ENCODE assay signal across 16 cellular contexts in the genomic region with DNA sequence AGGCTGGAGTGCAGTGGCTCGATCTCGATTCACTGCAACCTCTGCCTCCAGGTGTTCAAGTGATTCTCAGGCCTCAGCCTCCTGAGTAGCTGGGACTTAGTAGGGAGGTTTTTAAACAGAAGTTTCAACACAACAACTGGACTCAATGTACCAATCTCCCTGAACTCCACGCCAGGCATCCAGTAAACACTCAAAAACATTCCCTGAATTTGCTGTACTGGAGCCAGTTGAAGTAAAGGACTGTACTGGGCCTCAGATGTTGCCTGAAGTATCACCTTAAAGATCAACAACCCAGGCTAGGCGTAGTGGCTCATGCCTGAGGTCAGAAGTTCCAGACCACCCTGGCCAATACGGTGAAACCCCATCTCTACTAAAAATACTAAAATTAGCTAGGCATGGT.
"Had no signal": no experiment of that assay in that cellular context is flagged by ENCODE, and none has a peak within 500 bp of the region (broad histone marks: within the 10 kb centered on the region; RNA-seq: fewer than 3 reads in every experiment).

No MANE protein-coding gene starts in this region.

- H3K9me3 Mint-ChIP-seq: activated CD4-positive, alpha-beta memory T cell treated with anti-CD3 and anti-CD28 coated beads for 36 hours; mesothelial cell of epicardium; T-helper 2 cell treated with Interferon-gamma antibody and Interleukin-4, amounts not matched to agents 5 μg/mL and 100 μg/mL, for 36 hours had no signal

- H3K4me3 ChIP-seq: adrenal gland, body of pancreas, dorsolateral prefrontal cortex, sigmoid colon, suprapubic skin had no signal

- H3K27ac ChIP-seq: body of pancreas, dorsolateral prefrontal cortex, suprapubic skin had no signal

- DNase-seq: activated CD4-positive, alpha-beta memory T cell treated with anti-CD3 and anti-CD28 coated beads for 36 hours; activated CD4-positive, CD25-positive, alpha-beta regulatory T cell treated with anti-CD3 and anti-CD28 coated beads, Interleukin-2, amount 50 U/mL, for 72 hours; activated naive CD4-positive, alpha-beta T cell; adrenal gland; body of pancreas; dorsolateral prefrontal cortex; SIG-M5; sigmoid colon; stimulated activated CD4-positive, alpha-beta T cell treated with anti-CD3 and anti-CD28 coated beads, Interleukin-2, amount 100 ng/mL, for 24 hours; stimulated activated naive CD4-positive, alpha-beta T cell treated with Interleukin-2 at 50 U/mL for 16 hours; SW 1271 had no signal

- H3K27me3 ChIP-seq: adrenal gland, body of pancreas, dorsolateral prefrontal cortex, sigmoid colon, suprapubic skin had no signal

- H3K4me3 Mint-ChIP-seq: activated CD4-positive, alpha-beta memory T cell treated with anti-CD3 and anti-CD28 coated beads for 36 hours; mesothelial cell of epicardium; T-helper 2 cell treated with Interferon-gamma antibody and Interleukin-4, amounts not matched to agents 5 μg/mL and 100 μg/mL, for 36 hours had no signal

- H3K9me3 ChIP-seq: adrenal gland, body of pancreas, sigmoid colon, suprapubic skin had no signal

- H3K4me1 Mint-ChIP-seq: mesothelial cell of epicardium had no signal

- H3K27ac Mint-ChIP-seq: activated CD4-positive, alpha-beta memory T cell treated with anti-CD3 and anti-CD28 coated beads for 36 hours; mesothelial cell of epicardium had no signal

- H3K27me3 Mint-ChIP-seq: activated CD4-positive, alpha-beta memory T cell treated with anti-CD3 and anti-CD28 coated beads for 36 hours; progenitor cell of endocrine pancreas had no signal

- ATAC-seq: body of pancreas, esophagus mucosa had no signal
